In genomic region chr18:48548921-48549320, GRCh38 we compare ENCODE assay signal across 18 cellular contexts. TPM values are rescaled to one million over a fixed set of nuclear protein-coding genes. Genes with fewer than 3 reads are reported as not detected.
DNase-seq lines count a peak whose midpoint lies in the region; ATAC-seq and TF ChIP-seq lines count a peak whose summit lies in the region.
"Had no signal": no experiment of that assay in that cellular context is flagged by ENCODE, and none has a peak within 500 bp of the region (broad histone marks: within the 10 kb centered on the region; RNA-seq: fewer than 3 reads in every experiment).

No MANE protein-coding gene starts in this region.

- peaks cover 25% of the 10 kb centered on the region for H3F3A ChIP-seq in smooth muscle cell (ENCODE audit: low read depth)

- H3K27me3 ChIP-seq in RWPE2 (ENCODE audit: insufficient read depth, poor library complexity, severe bottlenecking) (no peaks in the 10 kb centered on the region), gastroesophageal sphincter (no peaks in the 10 kb centered on the region), smooth muscle cell (ENCODE audit: low read depth) (no peaks in the 10 kb centered on the region)
- H3K27me3 ChIP-seq: dorsolateral prefrontal cortex had no signal

- TF ChIP-seq POLR2A in gastroesophageal sphincter (IDR thresholded peaks at IDR 0.05) = no peak

- no peak overlapping the region for H2AFZ ChIP-seq in smooth muscle cell (ENCODE audit: low read depth)

- no peak for ATAC-seq in RWPE2 (ENCODE audit: low read depth)
- no peak for ATAC-seq in gastroesophageal sphincter
- ATAC-seq: lower lobe of right lung; stimulated activated memory B cell treated with anti-CD40 and anti-IgM and Interleukin-4, amounts not matched to agents 10 μg/mL and 1 μg/mL and 100 μg/mL, for 72 hours had no signal

- peak overlapping the region; percentile 33 for H3K27ac ChIP-seq in RWPE2 (ENCODE audit: poor library complexity, severe bottlenecking)
- H3K27ac ChIP-seq in gastroesophageal sphincter = peak overlapping the region; percentile 60 to 94 (median 85)
- H3K27ac ChIP-seq in smooth muscle cell (ENCODE audit: low read depth) = peak overlapping the region; percentile 87
- H3K27ac ChIP-seq: KMS-11 had no signal

- peaks cover 74% of the 10 kb centered on the region for H3K79me2 ChIP-seq in smooth muscle cell (ENCODE audit: low read depth)

- H4K20me1 ChIP-seq in smooth muscle cell (ENCODE audit: low read depth) = peaks cover 97% of the 10 kb centered on the region

- TF ChIP-seq CTCF in RWPE2 (IDR thresholded peaks at IDR 0.05; ENCODE audit: poor library complexity, severe bottlenecking) (no peak), gastroesophageal sphincter (IDR thresholded peaks at IDR 0.05) (no peak), smooth muscle cell (IDR thresholded peaks at IDR 0.05; ENCODE audit: borderline replicate concordance, insufficient read depth, poor library complexity, severe bottlenecking) (no peak)

- H3K9ac ChIP-seq in smooth muscle cell (ENCODE audit: low read depth) = peak overlapping the region; percentile 46
- H3K9ac ChIP-seq: KMS-11 had no signal

- H3K4me2 ChIP-seq in smooth muscle cell = peak overlapping the region; percentile 68
- H3K4me2 ChIP-seq: KMS-11 had no signal

- H3K4me3 ChIP-seq in RWPE2 (ENCODE audit: severe bottlenecking) (no peak overlapping the region), gastroesophageal sphincter (no peak overlapping the region), smooth muscle cell (no peak overlapping the region)
- H3K4me3 ChIP-seq: dorsolateral prefrontal cortex, lower lobe of right lung, skin epidermis had no signal

- H3K4me1 ChIP-seq in RWPE2 (ENCODE audit: insufficient read depth, poor library complexity, severe bottlenecking) (peaks cover 48% of the 10 kb centered on the region), gastroesophageal sphincter (peaks cover 15 to 64% (median 41%) of the 10 kb centered on the region in 3 donors), smooth muscle cell (ENCODE audit: low read depth) (peaks cover 35% of the 10 kb centered on the region)

- H3K9me3 ChIP-seq in RWPE2 (ENCODE audit: severe bottlenecking) (no peaks in the 10 kb centered on the region), gastroesophageal sphincter (no peaks in the 10 kb centered on the region), smooth muscle cell (replicated peaks; ENCODE audit: low read depth) (no peaks in the 10 kb centered on the region)
- H3K9me3 ChIP-seq: lower lobe of right lung had no signal

- WGBS in gastroesophageal sphincter (ENCODE audit: low coverage in 1 of 2), 2 donors = 50 to 84% methylated on average over 2 to 4 of the region's 4 CpGs
- WGBS in smooth muscle cell (ENCODE audit: low lambda C conversion rate) = 87% methylated on average over 4 of the region's 4 CpGs

- no peak for TF ChIP-seq EP300 in gastroesophageal sphincter (IDR thresholded peaks at IDR 0.05)

- DNase-seq in GF-D8 (lab: John Stamatoyannopoulos, UW) = peak; percentile 25
- DNase-seq in RWPE2 (ENCODE audit: low spot score) = no peak
- no peak for DNase-seq in smooth muscle cell (lab: John Stamatoyannopoulos, UW; ENCODE audit: unreplicated experiment)
- no peak for DNase-seq in effector CD4-positive, alpha-beta T cell
- no peak for DNase-seq in stimulated activated CD4-positive, alpha-beta T cell treated with anti-CD3 and anti-CD28 coated beads, Interleukin-2, amount 100 ng/mL, for 48 hours
- DNase-seq in ureter (ENCODE audit: low spot score) = no peak
- DNase-seq: activated CD4-positive, alpha-beta T cell treated with anti-CD3 and anti-CD28 coated beads for 1 hour; activated CD8-positive, alpha-beta memory T cell treated with anti-CD3 and anti-CD28 coated beads, Interleukin-2, amount 50 U/mL, for 4 hours; activated naive CD4-positive, alpha-beta T cell treated with Interleukin-2 at 50 U/mL for 16 hours; DMS153; dorsolateral prefrontal cortex; lower lobe of right lung; NK-92 treated with Interleukin-12 subunit alpha and Interleukin-12 subunit beta, amount 100 ng/mL, for 24 hours; SHP77 had no signal

- H3K36me3 ChIP-seq in RWPE2 (ENCODE audit: low read depth) = peaks cover 13% of the 10 kb centered on the region; the same call in 1 of the 2 replicates
- H3K36me3 ChIP-seq in gastroesophageal sphincter = peaks cover 0 to 8% of the 10 kb centered on the region in 2 donors
- no peaks in the 10 kb centered on the region for H3K36me3 ChIP-seq in smooth muscle cell (ENCODE audit: low read depth)
- H3K36me3 ChIP-seq: lower lobe of right lung had no signal

RNA-seq across cellular contexts. Expression of gene CTIF, which starts 10.1 kb away (rescaled TPM):
- total RNA-seq in gastroesophageal sphincter (100 to 1,000 TPM in 2 of 4 donors, 10 to 100 TPM in 2; 31.4 to 124 (median 78.1) TPM), smooth muscle cell (25.3 and 26.0 TPM in 2 replicates), ureter (62.3 TPM)
- 22.2 and 30.9 TPM in 2 replicates for polyA plus RNA-seq in smooth muscle cell

Comparison
In these comparisons a context has a peak if more than half of its experiments do, and no peak if none do; other contexts are left out.
1. H3K27ac ChIP-seq: peak in every context shown above with its lines; median percentile 87 in smooth muscle cell; 85 in gastroesophageal sphincter; 33 in RWPE2.